ENCODE assay signal across 12 cellular contexts in the genomic region with DNA sequence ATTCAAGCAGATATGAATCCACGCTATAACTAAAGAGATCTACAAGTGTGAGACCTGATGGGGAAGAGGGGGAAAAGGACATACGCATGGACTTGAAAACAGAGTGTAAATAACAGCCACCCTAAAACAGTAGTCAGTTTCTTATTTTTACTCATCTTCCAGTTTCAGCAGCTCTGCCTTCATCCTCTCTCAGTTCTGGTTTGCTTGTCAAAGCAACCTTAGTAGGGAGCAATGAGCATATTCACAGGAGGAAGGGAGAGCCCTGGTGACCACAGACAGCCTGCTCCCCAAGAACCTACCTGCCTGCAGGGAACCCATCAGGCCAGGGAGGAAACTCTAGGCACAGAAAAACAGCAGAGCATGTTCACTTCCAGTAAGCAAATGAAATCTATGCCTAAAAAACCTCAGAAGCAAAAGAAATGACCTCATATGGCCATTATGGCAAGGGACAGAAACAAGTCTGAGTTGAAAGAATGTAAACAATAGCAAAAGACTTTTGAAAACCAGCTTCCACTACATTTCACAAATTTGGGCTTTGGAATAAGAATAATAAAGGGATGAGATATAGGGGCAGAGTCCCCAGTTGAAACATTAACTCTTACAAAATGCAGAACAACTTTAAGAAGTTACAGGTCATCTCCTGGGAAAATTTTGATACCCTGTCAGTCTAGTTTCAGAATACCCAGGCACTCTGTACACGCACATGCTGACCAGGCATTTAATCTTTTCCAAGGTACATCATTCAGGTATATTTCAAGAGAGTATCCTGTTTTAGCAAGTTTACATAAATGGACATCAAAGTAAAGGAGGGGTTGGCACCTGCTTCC.
DNase-seq lines count a peak whose midpoint lies in the region; ATAC-seq and TF ChIP-seq lines count a peak whose summit lies in the region.
"Had no signal": no experiment of that assay in that cellular context is flagged by ENCODE, and none has a peak within 500 bp of the region (broad histone marks: within the 10 kb centered on the region; RNA-seq: fewer than 3 reads in every experiment).

No MANE protein-coding gene starts in this region.

- DNase-seq in fibroblast of gingiva (ENCODE audit: low read depth) = peak; percentile 4
- no peak for DNase-seq in iPS-NIHi7 (ENCODE audit: extremely low spot score)
- no peak for DNase-seq in NCI-H748 (lab: John Stamatoyannopoulos, UW; ENCODE audit: unreplicated experiment)
- no peak for DNase-seq in activated effector memory CD4-positive, alpha-beta T cell treated with Interleukin-2 at 50 U/mL for 16 hours
- DNase-seq in T-helper 9 cell = no peak
- DNase-seq: activated CD4-positive, CD25-positive, alpha-beta regulatory T cell treated with anti-CD3 and anti-CD28 coated beads, Interleukin-2, amount 50 U/mL, for 72 hours; naive B cell; Right ventricle myocardium superior; small intestine had no signal

- no peak for TF ChIP-seq POLR2A in GM18505 (IDR thresholded peaks at IDR 0.05; ENCODE audit: borderline replicate concordance, extremely low read depth, insufficient read depth, insufficient read length)

- ATAC-seq in GM18505 (IDR thresholded peaks at IDR 0.05; ENCODE audit: unreplicated experiment) (peak; percentile 59), GM21576 (IDR thresholded peaks at IDR 0.05; ENCODE audit: unreplicated experiment) (peak; percentile 85), HG03280 (IDR thresholded peaks at IDR 0.05; ENCODE audit: unreplicated experiment) (peak; percentile 74)
